In genomic region chr6:163415176-163415619, GRCh38 we compare ENCODE assay signal across 8 cellular contexts. TPM values are rescaled to one million over a fixed set of nuclear protein-coding genes. Genes with fewer than 3 reads are reported as not detected.
DNase-seq lines count a peak whose midpoint lies in the region; ATAC-seq and TF ChIP-seq lines count a peak whose summit lies in the region.

No MANE protein-coding gene starts in this region.

- ATAC-seq in HG02981 (IDR thresholded peaks at IDR 0.05; ENCODE audit: unreplicated experiment) = peak; percentile 3
- no peak for ATAC-seq in left lobe of liver

- peak overlapping the region; percentile 91 for H3K27ac Mint-ChIP-seq in activated CD4-positive, alpha-beta T cell treated with anti-CD3 and anti-CD28 coated beads, Interleukin-2, amount 10 ng/mL, durations not matched to agents 7 days and 5 days

- H3K27me3 ChIP-seq in esophagus squamous epithelium = no peaks in the 10 kb centered on the region
- H3K27me3 ChIP-seq in prostate gland (replicated peaks; ENCODE audit: insufficient read depth) = no peaks in the 10 kb centered on the region

- CTCF ChIA-PET in activated CD4-positive, alpha-beta T cell treated with anti-CD3 and anti-CD28 coated beads, Interleukin-2, amount 10 ng/mL, durations not matched to agents 7 days and 5 days (lab: Charles Lee) = interaction anchor here (0.6 to 2.3 kb wide), 3 partner anchors 9 to 115 kb away, joined by 3 to 11 read pairs (median 3); no protein-coding TSS in a partner anchor

- H3K9me3 Mint-ChIP-seq in activated CD4-positive, alpha-beta T cell treated with anti-CD3 and anti-CD28 coated beads, Interleukin-2, amount 10 ng/mL, durations not matched to agents 7 days and 5 days = no peaks in the 10 kb centered on the region

- POLR2A ChIA-PET in activated CD4-positive, alpha-beta T cell treated with anti-CD3 and anti-CD28 coated beads, Interleukin-2, amount 10 ng/mL, durations not matched to agents 7 days and 5 days (lab: Charles Lee) = no interaction called here

- H3K4me3 ChIP-seq in GM12865 (ENCODE audit: low read depth, low read length) (peak overlapping the region; percentile 96), esophagus squamous epithelium (peak overlapping the region; percentile 88 to 100 (median 97)), prostate gland (peak overlapping the region; percentile 98 to 99)

- TF ChIP-seq CTCF in GM12865 (IDR thresholded peaks at IDR 0.05; ENCODE audit: insufficient read depth, low read depth, low read length, missing control alignments) = no peak
- no peak for TF ChIP-seq CTCF in esophagus squamous epithelium (IDR thresholded peaks at IDR 0.05)
- TF ChIP-seq CTCF in prostate gland (IDR thresholded peaks at IDR 0.05) = no peak

- intact Hi-C loops in esophagus squamous epithelium (cut with DNase I) = loop anchor here (10.0 kb wide), 1 partner anchor 560 kb away; no protein-coding TSS in a partner anchor
- intact Hi-C loops in prostate gland (cut with DNase I) = loop anchor here (5.0 kb wide), 1 partner anchor 1512 kb away; no protein-coding TSS in a partner anchor

- H3K4me1 Mint-ChIP-seq in activated CD4-positive, alpha-beta T cell treated with anti-CD3 and anti-CD28 coated beads, Interleukin-2, amount 10 ng/mL, durations not matched to agents 7 days and 5 days = peaks cover 42% of the 10 kb centered on the region

- H3K27ac ChIP-seq in esophagus squamous epithelium (peak overlapping the region; percentile 98 to 100 (median 100)), prostate gland (peak overlapping the region; percentile 99)

- DNase-seq in GM12865 (ENCODE audit: low read depth) (peak; percentile 48), esophagus squamous epithelium (lab: John Stamatoyannopoulos, UW) (no peak), prostate gland (ENCODE audit: low spot score) (no peak), COR-L47 (lab: John Stamatoyannopoulos, UW) (no peak), NCI-H2171 (lab: John Stamatoyannopoulos, UW) (no peak), left lobe of liver (ENCODE audit: low spot score) (no peak)
- DNase-seq in activated CD4-positive, alpha-beta T cell treated with anti-CD3 and anti-CD28 coated beads, Interleukin-2, amount 10 ng/mL, durations not matched to agents 7 days and 5 days = peak; percentile 22

- H3K36me3 ChIP-seq in esophagus squamous epithelium (no peaks in the 10 kb centered on the region), prostate gland (no peaks in the 10 kb centered on the region)

- H3K4me1 ChIP-seq in esophagus squamous epithelium (peaks cover 0 to 42% (median 13%) of the 10 kb centered on the region in 3 donors), prostate gland (replicated peaks) (peaks cover 6% of the 10 kb centered on the region)

- no peaks in the 10 kb centered on the region for H3K27me3 Mint-ChIP-seq in activated CD4-positive, alpha-beta T cell treated with anti-CD3 and anti-CD28 coated beads, Interleukin-2, amount 10 ng/mL, durations not matched to agents 7 days and 5 days

- TF ChIP-seq POLR2A in esophagus squamous epithelium (IDR thresholded peaks at IDR 0.05) = no peak
- TF ChIP-seq POLR2A in prostate gland (IDR thresholded peaks at IDR 0.05) = no peak

- H3K9me3 ChIP-seq in esophagus squamous epithelium (no peaks in the 10 kb centered on the region), prostate gland (no peaks in the 10 kb centered on the region)

- peak overlapping the region; percentile 76 for H3K4me3 Mint-ChIP-seq in activated CD4-positive, alpha-beta T cell treated with anti-CD3 and anti-CD28 coated beads, Interleukin-2, amount 10 ng/mL, durations not matched to agents 7 days and 5 days

- WGBS in esophagus squamous epithelium, 2 donors = 0% methylated on average over 13 of the region's 47 CpGs; no CpG with 5 or more reads in 1 of the 2 donors
- WGBS in prostate gland = 0% methylated on average over 9 of the region's 47 CpGs

- H3K36me3 Mint-ChIP-seq in activated CD4-positive, alpha-beta T cell treated with anti-CD3 and anti-CD28 coated beads, Interleukin-2, amount 10 ng/mL, durations not matched to agents 7 days and 5 days (ENCODE audit: low read depth) = peaks cover 7% of the 10 kb centered on the region

RNA-seq across cellular contexts. Expression of gene QKI, which starts 0.7 kb away (rescaled TPM):
- total RNA-seq in activated CD4-positive, alpha-beta T cell treated with anti-CD3 and anti-CD28 coated beads, Interleukin-2, amount 10 ng/mL, durations not matched to agents 7 days and 5 days = 10 to 100 TPM; 61.7 to 74.7 TPM
- total RNA-seq in esophagus squamous epithelium = 100 to 1,000 TPM in 1 of 4 donors, 10 to 100 TPM in 3; 46.2 to 149 (median 65.4) TPM
- 100 to 1,000 TPM in 1 of 2 donors, 10 to 100 TPM in 1; 63.0 to 316 TPM for total RNA-seq in prostate gland
- 45.2 TPM for total RNA-seq in left lobe of liver

Comparison
In these comparisons a context has a peak if more than half of its experiments do, and no peak if none do; other contexts are left out.
1. DNase-seq: peak in GM12865 (single experiment) and activated CD4-positive, alpha-beta T cell treated with anti-CD3 and anti-CD28 coated beads, Interleukin-2, amount 10 ng/mL, durations not matched to agents 7 days and 5 days (single experiment); none in esophagus squamous epithelium (single experiment), prostate gland (single experiment), COR-L47 (single experiment), NCI-H2171 (single experiment) and left lobe of liver (single experiment).
2. Peak in every context shown above with its lines, with median percentiles within 50 percentile points of each other: H3K4me3 ChIP-seq.